8 cellular contexts compared by ENCODE assay signal in genomic region chr14:64541261-64541970, GRCh38. TPM values are rescaled to one million over a fixed set of nuclear protein-coding genes. Genes with fewer than 3 reads are reported as not detected.
DNase-seq lines count a peak whose midpoint lies in the region; ATAC-seq and TF ChIP-seq lines count a peak whose summit lies in the region.

No MANE protein-coding gene starts in this region.

- peak overlapping the region in 5 of 7 donors; percentile 42 to 94 (median 87) for H3K27ac Mint-ChIP-seq in CD4-positive, alpha-beta memory T cell
- H3K27ac Mint-ChIP-seq in T-helper 2 cell treated with Interferon-gamma antibody and Interleukin-4, amounts not matched to agents 5 μg/mL and 100 μg/mL, for 36 hours: no peak overlapping the region

- peak overlapping the region; percentile 65 to 86 for H3K4me3 ChIP-seq in CD4-positive, alpha-beta memory T cell (ENCODE audit: low read length in 2 of 2)
- H3K4me3 ChIP-seq in epithelial cell of esophagus (ENCODE audit: low read length) (peak overlapping the region; percentile 48), neutrophil (ENCODE audit: low read depth in 1 of 2, low read length in 1 of 2) (peak overlapping the region; percentile 77 to 91)

- peaks cover 0 to 19% (median 3%) of the 10 kb centered on the region in 8 donors for H3K9me3 Mint-ChIP-seq in CD4-positive, alpha-beta memory T cell
- peaks cover 4% of the 10 kb centered on the region for H3K9me3 Mint-ChIP-seq in T-helper 2 cell treated with Interferon-gamma antibody and Interleukin-4, amounts not matched to agents 5 μg/mL and 100 μg/mL, for 36 hours

- no peaks in the 10 kb centered on the region for H3K36me3 ChIP-seq in CD4-positive, alpha-beta memory T cell (ENCODE audit: insufficient read depth, low read length)
- no peaks in the 10 kb centered on the region for H3K36me3 ChIP-seq in neutrophil

- H3K4me3 Mint-ChIP-seq in CD4-positive, alpha-beta memory T cell: peak overlapping the region; percentile 92 to 99 (median 96)
- peak overlapping the region; percentile 94 for H3K4me3 Mint-ChIP-seq in T-helper 2 cell treated with Interferon-gamma antibody and Interleukin-4, amounts not matched to agents 5 μg/mL and 100 μg/mL, for 36 hours

- no peaks in the 10 kb centered on the region for H3K27me3 ChIP-seq in CD4-positive, alpha-beta memory T cell (ENCODE audit: insufficient read depth, low read length)
- H3K27me3 ChIP-seq in neutrophil: peaks cover 91% of the 10 kb centered on the region

- H3K4me1 Mint-ChIP-seq in CD4-positive, alpha-beta memory T cell: peaks cover 12 to 39% (median 29%) of the 10 kb centered on the region in 4 donors
- H3K4me1 Mint-ChIP-seq in T-helper 2 cell treated with Interferon-gamma antibody and Interleukin-4, amounts not matched to agents 5 μg/mL and 100 μg/mL, for 36 hours (ENCODE audit: low read depth): peaks cover 24% of the 10 kb centered on the region

- no peaks in the 10 kb centered on the region for H3K9me3 ChIP-seq in CD4-positive, alpha-beta memory T cell (ENCODE audit: control insufficient read depth in 1 of 2, low read length in 2 of 2)
- H3K9me3 ChIP-seq in neutrophil: peaks cover 8% of the 10 kb centered on the region

- H3K36me3 Mint-ChIP-seq in CD4-positive, alpha-beta memory T cell: peaks cover 0 to 5% of the 10 kb centered on the region in 2 donors
- H3K36me3 Mint-ChIP-seq in T-helper 2 cell treated with Interferon-gamma antibody and Interleukin-4, amounts not matched to agents 5 μg/mL and 100 μg/mL, for 36 hours (ENCODE audit: low read depth): peaks cover 11% of the 10 kb centered on the region

- DNase-seq in CD4-positive, alpha-beta memory T cell: peak in 3 of 5 donors; percentile 17
- DNase-seq in T-helper 2 cell treated with Interferon-gamma antibody and Interleukin-4, amounts not matched to agents 5 μg/mL and 100 μg/mL, for 36 hours (ENCODE audit: low spot score): peak; percentile 19
- no peak for DNase-seq in epithelial cell of esophagus (ENCODE audit: low read depth)
- DNase-seq in NCI-H524 treated with DMSO at 0.1 percent for 48 hours (lab: John Stamatoyannopoulos, UW): no peak
- no peak for DNase-seq in HuH-7.5 (ENCODE audit: low spot score)

- H3K27me3 Mint-ChIP-seq in CD4-positive, alpha-beta memory T cell: peaks cover 0 to 3% of the 10 kb centered on the region in 2 donors
- H3K27me3 Mint-ChIP-seq in T-helper 2 cell treated with Interferon-gamma antibody and Interleukin-4, amounts not matched to agents 5 μg/mL and 100 μg/mL, for 36 hours (ENCODE audit: low read depth): peaks cover 58% of the 10 kb centered on the region

- CTCF ChIA-PET in CD4-positive, alpha-beta memory T cell (lab: Charles Lee; ENCODE audit: partially characterized antibody): interaction anchor here (1.1 to 5.7 kb wide), 4 partner anchors 9 to 198 kb away, joined by 5 to 40 read pairs (median 8); no protein-coding TSS in a partner anchor

- peak; percentile 28 for TF ChIP-seq CTCF in epithelial cell of esophagus (IDR thresholded peaks at IDR 0.05; ENCODE audit: insufficient read depth, low read depth, low read length, missing control alignments)
- TF ChIP-seq CTCF in neutrophil (IDR thresholded peaks at IDR 0.05): no peak

- POLR2A ChIA-PET in CD4-positive, alpha-beta memory T cell (lab: Charles Lee; ENCODE audit: partially characterized antibody): interaction anchor here (1.4 to 5.9 kb wide), 4 partner anchors 9 to 203 kb away, joined by 3 to 75 read pairs (median 10); partner anchors contain the start of genes PPP1R36, ZBTB1 and ZBTB25

- H3K27ac ChIP-seq in CD4-positive, alpha-beta memory T cell (ENCODE audit: low read depth, low read length): no peak overlapping the region
- H3K27ac ChIP-seq in neutrophil: no peak overlapping the region

- peaks cover 24% of the 10 kb centered on the region for H3K4me1 ChIP-seq in CD4-positive, alpha-beta memory T cell (ENCODE audit: insufficient read depth, low read length)
- peaks cover 30 to 35% of the 10 kb centered on the region in 2 experiments for H3K4me1 ChIP-seq in neutrophil (ENCODE audit: control insufficient read depth in 1 of 2, insufficient read depth in 1 of 2, low read depth in 1 of 2, low read length in 1 of 2)

- intact Hi-C loops in CD4-positive, alpha-beta memory T cell (cut with micrococcal nuclease): loop anchor here (2.0 to 5.0 kb wide), 2 partner anchors 351 to 445 kb away; partner anchors contain the start of gene FNTB

- no peak for ATAC-seq in HG03175 (IDR thresholded peaks at IDR 0.05; ENCODE audit: unreplicated experiment)
- no peak for ATAC-seq in HG03025 (IDR thresholded peaks at IDR 0.05; ENCODE audit: low FRiP score, unreplicated experiment)

RNA-seq across cellular contexts. Expression of gene HSPA2, which starts 0.9 kb away (rescaled TPM):
- 1 to 10 TPM; 1.3 to 1.5 TPM for total RNA-seq in CD4-positive, alpha-beta memory T cell
- polyA plus RNA-seq in CD4-positive, alpha-beta memory T cell: under 1 TPM; 0.37 to 0.45 TPM

RNA-seq across cellular contexts. Expression of gene PPP1R36, which starts 8.3 kb away (rescaled TPM):
- not detected for total RNA-seq in CD4-positive, alpha-beta memory T cell
- polyA plus RNA-seq in CD4-positive, alpha-beta memory T cell: under 1 TPM in 1 of 2 donors, not detected in 1; 0.49 TPM

RNA-seq across cellular contexts. Expression of gene ZBTB1, which starts 36.8 kb away (rescaled TPM):
- total RNA-seq in CD4-positive, alpha-beta memory T cell: 100 to 1,000 TPM; 104 to 107 TPM
- polyA plus RNA-seq in CD4-positive, alpha-beta memory T cell: 10 to 100 TPM; 49.7 to 86.5 TPM

RNA-seq across cellular contexts. Expression of gene ZBTB25, which starts 37.8 kb away (rescaled TPM):
- total RNA-seq in CD4-positive, alpha-beta memory T cell: 10 to 100 TPM; 84.1 to 87.5 TPM
- polyA plus RNA-seq in CD4-positive, alpha-beta memory T cell: 10 to 100 TPM; 34.0 to 36.7 TPM

Comparison
In these comparisons a context has a peak if more than half of its experiments do, and no peak if none do; other contexts are left out.
1. DNase-seq: peak in CD4-positive, alpha-beta memory T cell (3 of 5) and T-helper 2 cell treated with Interferon-gamma antibody and Interleukin-4, amounts not matched to agents 5 μg/mL and 100 μg/mL, for 36 hours (single experiment); none in epithelial cell of esophagus (single experiment), NCI-H524 treated with DMSO at 0.1 percent for 48 hours (single experiment) and HuH-7.5 (single experiment).
2. Peak in every context shown above with its lines, with median percentiles within 50 percentile points of each other: H3K4me3 ChIP-seq.